8 cellular contexts compared by ENCODE assay signal in genomic region chr16:2752850-2753522, GRCh38. TPM values are rescaled to one million over a fixed set of nuclear protein-coding genes. Genes with fewer than 3 reads are reported as not detected.
DNase-seq lines count a peak whose midpoint lies in the region; ATAC-seq and TF ChIP-seq lines count a peak whose summit lies in the region.

No MANE protein-coding gene starts in this region.

- H3K27me3 ChIP-seq in esophagus muscularis mucosa, result no peaks in the 10 kb centered on the region
- no peaks in the 10 kb centered on the region for H3K27me3 ChIP-seq in muscle layer of colon (ENCODE audit: control insufficient read depth in 1 of 2, insufficient read depth in 2 of 2, low read length in 2 of 2)
- no peaks in the 10 kb centered on the region for H3K27me3 ChIP-seq in stomach

- H3K9ac ChIP-seq in muscle layer of colon (ENCODE audit: low read length), result peak overlapping the region; percentile 86

- ATAC-seq in GM19023 (IDR thresholded peaks at IDR 0.05; ENCODE audit: unreplicated experiment) (peak; percentile 45), HG03139 (IDR thresholded peaks at IDR 0.05; ENCODE audit: unreplicated experiment) (peak; percentile 26)

- H3K36me3 ChIP-seq in esophagus muscularis mucosa (peaks cover 8 to 19% (median 16%) of the 10 kb centered on the region in 4 donors), muscle layer of colon (ENCODE audit: insufficient read depth, low read length) (peaks cover 13% of the 10 kb centered on the region), stomach (peaks cover 9 to 21% (median 15%) of the 10 kb centered on the region in 4 donors)

- H3K9me3 ChIP-seq in esophagus muscularis mucosa (no peaks in the 10 kb centered on the region), muscle layer of colon (ENCODE audit: low read length) (no peaks in the 10 kb centered on the region), stomach (no peaks in the 10 kb centered on the region)

- intact Hi-C loops in esophagus muscularis mucosa (cut with DNase I) (loop anchor here (2.0 kb wide), 2 partner anchors 20 to 32 kb away; partner anchors contain the start of gene PRSS27), stomach (cut with DNase I; ENCODE audit: low total_unique reads) (no loop called here)

- WGBS in esophagus muscularis mucosa, result no CpG with 5 or more reads among the region's 72 CpGs
- WGBS in stomach, 5 donors, result 0 to 1% (median 1%) methylated on average over 40 to 69 of the region's 72 CpGs

- DNase-seq in C1 segment of cervical spinal cord (lab: John Stamatoyannopoulos, UW) (peak in 9 of 14 donors; percentile 88 to 99 (median 95)), NCI-H345 (lab: John Stamatoyannopoulos, UW) (peak; percentile 81), esophagus muscularis mucosa (ENCODE audit: extremely low spot score) (no peak), stomach (peak; percentile 86)
- peak; percentile 35 to 48 for DNase-seq in activated CD4-positive, alpha-beta T cell treated with anti-CD3 and anti-CD28 coated beads, Interleukin-2, amount 50 U/mL, for 4 hours

- H3K27ac ChIP-seq in esophagus muscularis mucosa (replicated peaks in 1 of 4) (peak overlapping the region; percentile 98 to 100 (median 100)), muscle layer of colon (ENCODE audit: low read depth, low read length) (peak overlapping the region; percentile 91), stomach (peak overlapping the region; percentile 98 to 100 (median 100))

- H3K4me1 ChIP-seq in esophagus muscularis mucosa (peaks cover 45 to 57% (median 55%) of the 10 kb centered on the region in 4 donors), muscle layer of colon (ENCODE audit: insufficient read depth, low read length) (peaks cover 36% of the 10 kb centered on the region), stomach (peaks cover 36 to 59% (median 52%) of the 10 kb centered on the region in 4 donors)

- TF ChIP-seq CTCF in esophagus muscularis mucosa (IDR thresholded peaks at IDR 0.05), result no peak
- no peak for TF ChIP-seq CTCF in stomach (IDR thresholded peaks at IDR 0.05)

- H3K4me3 ChIP-seq in esophagus muscularis mucosa (peak overlapping the region; percentile 74 to 95 (median 88)), muscle layer of colon (ENCODE audit: low read depth in 1 of 2, low read length in 2 of 2) (peak overlapping the region; percentile 76 to 84), stomach (peak overlapping the region; percentile 79 to 96 (median 90))

- TF ChIP-seq EP300 in esophagus muscularis mucosa (IDR thresholded peaks at IDR 0.05) (no peak), stomach (IDR thresholded peaks at IDR 0.05) (no peak)

- TF ChIP-seq POLR2A in esophagus muscularis mucosa (IDR thresholded peaks at IDR 0.05; ENCODE audit: low read depth), result no peak
- TF ChIP-seq POLR2A in stomach (IDR thresholded peaks at IDR 0.05), result no peak

RNA-seq across cellular contexts. Expression of gene SRRM2, which starts 0.5 kb away (rescaled TPM):
- total RNA-seq in esophagus muscularis mucosa (100 to 1,000 TPM; 126 to 325 (median 234) TPM), stomach (1,000 to 10,000 TPM in 2 of 5 donors, 100 to 1,000 TPM in 3; 142 to 2,165 (median 929) TPM)
- 100 to 1,000 TPM; 151 to 384 (median 321) TPM for polyA plus RNA-seq in stomach

RNA-seq across cellular contexts. Expression of gene ELOB, which starts 24.1 kb away (rescaled TPM):
- total RNA-seq in esophagus muscularis mucosa, result 100 to 1,000 TPM; 199 to 229 (median 213) TPM
- 100 to 1,000 TPM in 4 of 5 donors, 10 to 100 TPM in 1; 68.1 to 279 (median 174) TPM for total RNA-seq in stomach
- 100 to 1,000 TPM; 386 to 713 (median 456) TPM for polyA plus RNA-seq in stomach

RNA-seq across cellular contexts. Expression of gene PRSS27, which starts 33.0 kb away (rescaled TPM):
- 1 to 10 TPM in 3 of 4 donors, under 1 TPM in 1; 0.75 to 4.2 (median 2.2) TPM for total RNA-seq in esophagus muscularis mucosa
- under 1 TPM in 1 of 5 donors, not detected in 4; 0.55 TPM for total RNA-seq in stomach
- polyA plus RNA-seq in stomach, result 10 to 100 TPM in 1 of 3 donors, under 1 TPM in 2; 0.50 to 74.4 (median 0.76) TPM

RNA-seq across cellular contexts. Expression of gene PRSS33, which starts 34.4 kb away (rescaled TPM):
- total RNA-seq in esophagus muscularis mucosa (not detected), stomach (not detected)
- polyA plus RNA-seq in stomach, result not detected

RNA-seq across cellular contexts. Expression of gene PRSS41, which starts 45.3 kb away (rescaled TPM):
- total RNA-seq in esophagus muscularis mucosa (not detected), stomach (not detected)
- polyA plus RNA-seq in stomach, result not detected
